Comparison of ENCODE assay signal across 18 cellular contexts in genomic region chr1:2009297-2010053, GRCh38. TPM values are rescaled to one million over a fixed set of nuclear protein-coding genes. Genes with fewer than 3 reads are reported as not detected.
DNase-seq lines count a peak whose midpoint lies in the region; ATAC-seq and TF ChIP-seq lines count a peak whose summit lies in the region.
"Had no signal": no experiment of that assay in that cellular context is flagged by ENCODE, and none has a peak within 500 bp of the region (broad histone marks: within the 10 kb centered on the region; RNA-seq: fewer than 3 reads in every experiment).

No MANE protein-coding gene starts in this region.

- H3K79me2 ChIP-seq in trophoblast cell (ENCODE audit: control insufficient read depth, insufficient read depth, low read length, poor library complexity): no peaks in the 10 kb centered on the region

- no peak for TF ChIP-seq EP300 in ovary (IDR thresholded peaks at IDR 0.05)

- TF ChIP-seq POLR2A in IMR-90 (IDR thresholded peaks at IDR 0.05; ENCODE audit: low read depth, low read length): no peak
- no peak for TF ChIP-seq POLR2A in ovary (IDR thresholded peaks at IDR 0.05)

- no peaks in the 10 kb centered on the region for H3K36me3 Mint-ChIP-seq in chondrocyte (ENCODE audit: low read depth)
- H3K36me3 Mint-ChIP-seq: CD4-positive, alpha-beta memory T cell had no signal

- no peaks in the 10 kb centered on the region for H3K9me3 Mint-ChIP-seq in chondrocyte (ENCODE audit: low read depth)
- H3K9me3 Mint-ChIP-seq: CD4-positive, alpha-beta memory T cell; HFFc6 had no signal

- no peak overlapping the region for H4K12ac ChIP-seq in trophoblast cell (ENCODE audit: low read depth, low read length)

- CTCF ChIA-PET in IMR-90 (lab: Yijun Ruan, JAX): no interaction called here

- DNase-seq in IMR-90 (no peak), chondrocyte (ENCODE audit: low spot score) (peak; percentile 74), mesenchymal stem cell (no peak), NCI-H226 (no peak), ovary (no peak), trophoblast cell (no peak)
- no peak for DNase-seq in activated naive CD4-positive, alpha-beta T cell treated with Interleukin-2 at 50 U/mL for 16 hours
- DNase-seq: ACHN; CD4-positive, alpha-beta memory T cell; DND-41; GF-D8; HCEC 1CT; HFFc6 had no signal

- H2BK20ac ChIP-seq in IMR-90 (ENCODE audit: low read depth, low read length): no peak overlapping the region

- H3K23ac ChIP-seq in IMR-90 (ENCODE audit: low read depth, low read length) (no peak overlapping the region), mesenchymal stem cell (ENCODE audit: low read length in 2 of 2) (no peak overlapping the region), trophoblast cell (ENCODE audit: low read length) (no peak overlapping the region)

- in situ Hi-C loops in IMR-90 (cut with MboI; ENCODE audit: low sequenced_read_pairs): no loop called here

- no TSS peak for BruUV-seq in IMR-90 (replicated peaks; lab: Mats Ljungman, UMichigan)

- H2BK5ac ChIP-seq in IMR-90 (ENCODE audit: low read depth, low read length, poor library complexity, severe bottlenecking) (no peak overlapping the region), mesenchymal stem cell (ENCODE audit: low read depth, low read length, poor library complexity, severe bottlenecking) (no peak overlapping the region), trophoblast cell (ENCODE audit: low read depth, low read length, poor library complexity) (no peak overlapping the region)

- TF ChIP-seq RAD21 in IMR-90 (IDR thresholded peaks at IDR 0.05; ENCODE audit: low read length): no peak

- H3K9me3 ChIP-seq in BLaER1 (no peaks in the 10 kb centered on the region), IMR-90 (ENCODE audit: control insufficient read depth, insufficient read depth, low read length) (no peaks in the 10 kb centered on the region), mesenchymal stem cell (ENCODE audit: control insufficient read depth, low read length) (no peaks in the 10 kb centered on the region), ovary (no peaks in the 10 kb centered on the region), trophoblast cell (ENCODE audit: insufficient read depth, low read depth, low read length) (no peaks in the 10 kb centered on the region)

- no peaks in the 10 kb centered on the region for H3K9me1 ChIP-seq in IMR-90 (ENCODE audit: insufficient read depth, low read length)

- no peak overlapping the region for H2AK5ac ChIP-seq in IMR-90 (ENCODE audit: low read depth, low read length)
- no peak overlapping the region for H2AK5ac ChIP-seq in mesenchymal stem cell (ENCODE audit: low read length, severe bottlenecking)
- H2AK5ac ChIP-seq in trophoblast cell (ENCODE audit: low read length): no peak overlapping the region

- dilution Hi-C loops in IMR-90 (cut with HindIII; ENCODE audit: low sequenced_read_pairs, unreplicated experiment): no loop called here

- H3K4me3 ChIP-seq in BLaER1 (no peak overlapping the region), IMR-90 (ENCODE audit: insufficient read depth, low read depth, low read length) (no peak overlapping the region), mesenchymal stem cell (ENCODE audit: insufficient read depth in 1 of 2, low read depth in 1 of 2, low read length in 2 of 2) (no peak overlapping the region), ovary (no peak overlapping the region), trophoblast cell (ENCODE audit: low read depth, low read length) (no peak overlapping the region)

- no peak overlapping the region for H2BK15ac ChIP-seq in IMR-90 (ENCODE audit: low read depth, low read length)
- no peak overlapping the region for H2BK15ac ChIP-seq in mesenchymal stem cell (ENCODE audit: low read depth, poor library complexity, severe bottlenecking)

- H4K20me1 ChIP-seq in BLaER1 (no peaks in the 10 kb centered on the region), IMR-90 (ENCODE audit: insufficient read depth, low read length) (no peaks in the 10 kb centered on the region)

- H3K27me3 ChIP-seq in BLaER1: peaks cover 13% of the 10 kb centered on the region; the same call in 1 of the 2 replicates
- H3K27me3 ChIP-seq in IMR-90 (ENCODE audit: control insufficient read depth, insufficient read depth, low read length): peaks cover 50% of the 10 kb centered on the region
- H3K27me3 ChIP-seq in mesenchymal stem cell (ENCODE audit: control insufficient read depth in 1 of 2, insufficient read depth in 1 of 2, low read length in 2 of 2): peaks cover 49 to 64% of the 10 kb centered on the region in 2 experiments
- H3K27me3 ChIP-seq in ovary: no peaks in the 10 kb centered on the region
- H3K27me3 ChIP-seq in trophoblast cell (ENCODE audit: insufficient read depth, low read length): no peaks in the 10 kb centered on the region

- H3K4ac ChIP-seq in IMR-90 (ENCODE audit: low read depth, low read length) (no peak overlapping the region), mesenchymal stem cell (ENCODE audit: low read depth in 1 of 2, low read length in 2 of 2) (no peak overlapping the region), trophoblast cell (ENCODE audit: low read depth, low read length) (no peak overlapping the region)

- H3K36me3 ChIP-seq in BLaER1: no peaks in the 10 kb centered on the region
- H3K36me3 ChIP-seq in IMR-90 (ENCODE audit: control insufficient read depth, insufficient read depth, low read length): no peaks in the 10 kb centered on the region
- no peaks in the 10 kb centered on the region for H3K36me3 ChIP-seq in mesenchymal stem cell (ENCODE audit: control insufficient read depth in 1 of 2, insufficient read depth in 2 of 2, low read depth in 1 of 2, low read length in 2 of 2)
- H3K36me3 ChIP-seq in ovary: no peaks in the 10 kb centered on the region
- H3K36me3 ChIP-seq in trophoblast cell (ENCODE audit: control insufficient read depth in 1 of 2, insufficient read depth in 2 of 2, low read length in 2 of 2): no peaks in the 10 kb centered on the region

- H3K4me1 Mint-ChIP-seq in chondrocyte (ENCODE audit: low read depth): no peaks in the 10 kb centered on the region
- H3K4me1 Mint-ChIP-seq: CD4-positive, alpha-beta memory T cell had no signal

- H3K79me1 ChIP-seq in IMR-90 (ENCODE audit: low read depth in 1 of 2, low read length in 2 of 2): no peaks in the 10 kb centered on the region
- H3K79me1 ChIP-seq in mesenchymal stem cell (replicated peaks; ENCODE audit: low read length, poor library complexity, severe bottlenecking): no peaks in the 10 kb centered on the region
- no peaks in the 10 kb centered on the region for H3K79me1 ChIP-seq in trophoblast cell (ENCODE audit: low read length)

- peaks cover 58% of the 10 kb centered on the region for H3K27me3 Mint-ChIP-seq in chondrocyte (ENCODE audit: low read depth)

- H2AFZ ChIP-seq in IMR-90 (replicated peaks; ENCODE audit: low read length, poor library complexity) (peak overlapping the region; percentile 21), mesenchymal stem cell (ENCODE audit: low read depth, low read length) (no peak overlapping the region), trophoblast cell (ENCODE audit: insufficient read depth, low read length, poor library complexity) (no peak overlapping the region)

- H2BK12ac ChIP-seq in mesenchymal stem cell (ENCODE audit: low read length in 2 of 2) (no peak overlapping the region), trophoblast cell (ENCODE audit: low read length) (no peak overlapping the region)

- no peak overlapping the region for H2AK9ac ChIP-seq in IMR-90 (replicated peaks; ENCODE audit: low read depth, low read length, poor library complexity)

- H3K27ac Mint-ChIP-seq in chondrocyte (ENCODE audit: unreplicated experiment): no peak overlapping the region
- H3K27ac Mint-ChIP-seq: CD4-positive, alpha-beta memory T cell; HFFc6 had no signal

- no peak overlapping the region for H2BK120ac ChIP-seq in IMR-90 (ENCODE audit: low read depth, low read length)
- H2BK120ac ChIP-seq in mesenchymal stem cell (ENCODE audit: low read depth, low read length): no peak overlapping the region
- H2BK120ac ChIP-seq in trophoblast cell (ENCODE audit: insufficient read depth, low read length, poor library complexity): no peak overlapping the region

- H3K4me1 ChIP-seq in BLaER1: peaks cover 36% of the 10 kb centered on the region
- no peaks in the 10 kb centered on the region for H3K4me1 ChIP-seq in IMR-90 (ENCODE audit: control insufficient read depth, insufficient read depth, low read length)
- no peaks in the 10 kb centered on the region for H3K4me1 ChIP-seq in mesenchymal stem cell (ENCODE audit: control insufficient read depth, insufficient read depth, low read depth, low read length)
- H3K4me1 ChIP-seq in ovary (ENCODE audit: insufficient read depth): no peaks in the 10 kb centered on the region
- H3K4me1 ChIP-seq in trophoblast cell (ENCODE audit: control insufficient read depth in 1 of 2, insufficient read depth in 2 of 2, low read length in 2 of 2): no peaks in the 10 kb centered on the region

- H3K18ac ChIP-seq in IMR-90 (ENCODE audit: low read depth, low read length) (no peak overlapping the region), mesenchymal stem cell (ENCODE audit: low read depth in 1 of 2, low read length in 2 of 2) (no peak overlapping the region), trophoblast cell (ENCODE audit: low read length) (no peak overlapping the region)

- H3K9ac ChIP-seq in BLaER1: no peak overlapping the region
- no peak overlapping the region for H3K9ac ChIP-seq in IMR-90 (ENCODE audit: low read depth, low read length)
- H3K9ac ChIP-seq in mesenchymal stem cell (ENCODE audit: low read length): no peak overlapping the region
- H3K9ac ChIP-seq in trophoblast cell (ENCODE audit: low read length): no peak overlapping the region

- no peak overlapping the region for H3K56ac ChIP-seq in IMR-90 (ENCODE audit: extremely low read depth, insufficient read depth, low read length)

- TF ChIP-seq CTCF in IMR-90 (conservative IDR thresholded peaks at IDR 0.05; ENCODE audit: low read depth, low read length) (no peak), chondrocyte (IDR thresholded peaks at IDR 0.05) (no peak), ovary (IDR thresholded peaks at IDR 0.05) (no peak)

- no peak overlapping the region for H4K5ac ChIP-seq in IMR-90 (ENCODE audit: low read depth, low read length)

- H3K27ac ChIP-seq in BLaER1 (no peak overlapping the region), IMR-90 (ENCODE audit: insufficient read depth, low read length) (no peak overlapping the region), mesenchymal stem cell (ENCODE audit: low read length, poor library complexity, severe bottlenecking) (no peak overlapping the region), ovary (no peak overlapping the region), trophoblast cell (ENCODE audit: low read depth, low read length) (no peak overlapping the region)
- H3K27ac ChIP-seq: C4-2B, HL-60 had no signal

- H4K91ac ChIP-seq in IMR-90 (ENCODE audit: insufficient read depth, low read depth, low read length) (no peak overlapping the region), mesenchymal stem cell (ENCODE audit: low read length) (peak overlapping the region; percentile 6), trophoblast cell (ENCODE audit: low read depth, low read length) (no peak overlapping the region)

- POLR2A ChIA-PET in IMR-90 (lab: Charles Lee; ENCODE audit: unreplicated experiment): interaction anchor here (0.7 kb wide), 1 partner anchor 30 kb away, joined by 5 read pairs; no protein-coding TSS in a partner anchor

- H4K8ac ChIP-seq in IMR-90 (ENCODE audit: low read depth in 2 of 2, low read length in 2 of 2) (no peak overlapping the region), mesenchymal stem cell (ENCODE audit: low read length) (no peak overlapping the region), trophoblast cell (ENCODE audit: low read depth, low read length) (no peak overlapping the region)

- intact Hi-C loops in IMR-90 (cut with micrococcal nuclease) (no loop called here), ovary (cut with DNase I) (no loop called here)

- H3K4me3 Mint-ChIP-seq in chondrocyte (ENCODE audit: unreplicated experiment): no peak overlapping the region
- H3K4me3 Mint-ChIP-seq: CD4-positive, alpha-beta memory T cell; HFFc6 had no signal

- H3K14ac ChIP-seq in IMR-90 (replicated peaks; ENCODE audit: low read depth, low read length): no peak overlapping the region
- no peak overlapping the region for H3K14ac ChIP-seq in mesenchymal stem cell (ENCODE audit: low read length in 2 of 2)
- no peak overlapping the region for H3K14ac ChIP-seq in trophoblast cell (ENCODE audit: low read length)

- ATAC-seq in IMR-90 (ENCODE audit: low read depth): no peak

- WGBS in IMR-90 (ENCODE audit: extremely low coverage in 2 of 2, insufficient read length in 1 of 2), 2 experiments: 77% methylated on average over 9 of the region's 21 CpGs; no CpG with 5 or more reads in 1 of the 2 experiments
- 89% methylated on average over 21 of the region's 21 CpGs for WGBS in mesenchymal stem cell
- WGBS in ovary, 3 donors: 77 to 85% (median 83%) methylated on average over 21 of the region's 21 CpGs
- WGBS in trophoblast cell (ENCODE audit: extremely low coverage, insufficient coverage, insufficient read length): no CpG with 5 or more reads among the region's 21 CpGs

- H3K4me2 ChIP-seq in BLaER1 (peak overlapping the region; percentile 69), IMR-90 (ENCODE audit: low read depth, low read length) (no peak overlapping the region), mesenchymal stem cell (ENCODE audit: low read length, poor library complexity, severe bottlenecking) (no peak overlapping the region), trophoblast cell (ENCODE audit: low read length) (no peak overlapping the region)

RNA-seq across cellular contexts. Expression of gene CFAP74, which starts 5.9 kb away (rescaled TPM):
- total RNA-seq in IMR-90 (2012; rRNA removed): not detected in 2 replicates
- polyA plus RNA-seq in IMR-90 (2012; rRNA removed): not detected in 2 replicates
- polyA plus RNA-seq in IMR-90 (2012; cell fraction: cytosol; rRNA removed): not detected in 2 replicates
- 0.02 TPM in 1 of 2 replicates, not detected in the other for polyA plus RNA-seq in IMR-90 (2012; cell fraction: nucleus; rRNA removed; ENCODE audit: low replicate concordance)
- total RNA-seq in chondrocyte: not detected in 3 replicates
- polyA plus RNA-seq in mesenchymal stem cell (2013, experiment 1 of 2): 0.14 TPM
- polyA plus RNA-seq in mesenchymal stem cell (2013, experiment 2 of 2): 0.26 TPM
- total RNA-seq in ovary: 1 to 10 TPM in 1 of 7 donors, under 1 TPM in 5, not detected in 1; 0.10 to 8.0 (median 0.67) TPM
- under 1 TPM; 0.05 to 0.18 TPM for polyA plus RNA-seq in ovary
- 0.03 and 0.15 TPM in 2 replicates for polyA plus RNA-seq in trophoblast cell (2013)
- total RNA-seq: A172; CD4-positive, alpha-beta memory T cell; H4; HFFc6 had no signal
- polyA plus RNA-seq: CD4-positive, alpha-beta memory T cell had no signal

RNA-seq across cellular contexts. Expression of gene GABRD, which starts 9.7 kb away (rescaled TPM):
- total RNA-seq in IMR-90 (2012; rRNA removed) (not detected in 2 replicates), chondrocyte (not detected in 3 replicates), ovary (under 1 TPM in 2 of 7 donors, not detected in 5; 0.33 to 0.40 TPM)
- polyA plus RNA-seq in IMR-90 (2012; rRNA removed) (not detected in 2 replicates), ovary (under 1 TPM in 1 of 2 donors, not detected in 1; 0.13 TPM)
- not detected in 2 replicates for polyA plus RNA-seq in IMR-90 (2012; cell fraction: cytosol; rRNA removed)
- polyA plus RNA-seq in IMR-90 (2012; cell fraction: nucleus; rRNA removed; ENCODE audit: low replicate concordance): not detected in 2 replicates
- not detected for polyA plus RNA-seq in mesenchymal stem cell (2013, experiment 1 of 2)
- not detected for polyA plus RNA-seq in mesenchymal stem cell (2013, experiment 2 of 2)
- 0.05 and 0.08 TPM in 2 replicates for polyA plus RNA-seq in trophoblast cell (2013)
- total RNA-seq: CD4-positive, alpha-beta memory T cell; HFFc6 had no signal
- polyA plus RNA-seq: CD4-positive, alpha-beta memory T cell had no signal

RNA-seq across cellular contexts. Expression of gene PRKCZ, which starts 40.7 kb away (rescaled TPM):
- total RNA-seq in IMR-90 (2012; rRNA removed) (2.0 and 2.8 TPM in 2 replicates), chondrocyte (4.8 to 7.8 TPM (median 5.1 TPM) in 3 replicates), ovary (10 to 100 TPM in 1 of 7 donors, 1 to 10 TPM in 6; 3.4 to 16.1 (median 5.9) TPM)
- polyA plus RNA-seq in IMR-90 (2012; rRNA removed) (3.5 and 4.4 TPM in 2 replicates), ovary (1 to 10 TPM; 3.6 to 5.3 TPM)
- 3.8 and 4.0 TPM in 2 replicates for polyA plus RNA-seq in IMR-90 (2012; cell fraction: cytosol; rRNA removed)
- 5.9 and 7.4 TPM in 2 replicates for polyA plus RNA-seq in IMR-90 (2012; cell fraction: nucleus; rRNA removed; ENCODE audit: low replicate concordance)
- polyA plus RNA-seq in mesenchymal stem cell (2013, experiment 1 of 2): 0.99 TPM
- 0.74 TPM for polyA plus RNA-seq in mesenchymal stem cell (2013, experiment 2 of 2)
- polyA plus RNA-seq in trophoblast cell (2013): 232 and 240 TPM in 2 replicates
